In genomic region chr1:229507951-229508822, GRCh38 we compare ENCODE assay signal across 8 cellular contexts. TPM values are rescaled to one million over a fixed set of nuclear protein-coding genes. Genes with fewer than 3 reads are reported as not detected.
DNase-seq lines count a peak whose midpoint lies in the region; ATAC-seq and TF ChIP-seq lines count a peak whose summit lies in the region.

Gene NUP133 (minus strand): TSS chr1:229508341. CDS start chr1:229508249, 92 bp downstream.

- H3K4me1 ChIP-seq in SK-N-SH (ENCODE audit: control insufficient read depth in 1 of 2, insufficient read depth in 2 of 2, low read depth in 1 of 2, low read length in 1 of 2): peaks cover 9 to 19% of the 10 kb centered on the region in 2 experiments; a peak in 3 of 4 replicates
- peaks cover 21% of the 10 kb centered on the region for H3K4me1 ChIP-seq in suprapubic skin

- POLR2A ChIA-PET in SK-N-SH (lab: Yijun Ruan, JAX): interaction anchor here (1.0 to 1.9 kb wide), 4 partner anchors 26 to 249 kb away, joined by 3 to 8 read pairs (median 4); partner anchors contain the start of gene ABCB10

- peak; percentile 94 for ATAC-seq in HG02571 (IDR thresholded peaks at IDR 0.05; ENCODE audit: unreplicated experiment)

- no peaks in the 10 kb centered on the region for H3K9me3 ChIP-seq in SK-N-SH
- no peaks in the 10 kb centered on the region for H3K9me3 ChIP-seq in suprapubic skin

- H3F3A ChIP-seq in SK-N-SH (replicated peaks; ENCODE audit: insufficient read depth): peaks cover under 1% of the 10 kb centered on the region

- H3K27ac ChIP-seq in SK-N-SH (ENCODE audit: low read depth in 2 of 2, low read length in 1 of 2) (peak within 1 kb of the TSS; percentile 82 to 98), suprapubic skin (peak within 1 kb of the TSS; percentile 98)

- H3K36me3 ChIP-seq in SK-N-SH (replicated peaks in 1 of 2; ENCODE audit: control insufficient read depth in 1 of 2, insufficient read depth in 2 of 2, low read length in 1 of 2): peaks cover 15 to 20% of the 10 kb centered on the region in 2 experiments
- H3K36me3 ChIP-seq in suprapubic skin: peaks cover 9% of the 10 kb centered on the region

- peaks cover 46% of the 10 kb centered on the region for H3K79me2 ChIP-seq in SK-N-SH (ENCODE audit: insufficient read depth)

- H3K4me2 ChIP-seq in SK-N-SH: peak within 1 kb of the TSS; percentile 68

- no peak for TF ChIP-seq RAD21 in SK-N-SH (IDR thresholded peaks at IDR 0.05; ENCODE audit: low read length)

- peak within 1 kb of the TSS; percentile 96 for H2AFZ ChIP-seq in SK-N-SH (ENCODE audit: low read depth)

- H3K4me3 ChIP-seq in SK-N-SH (ENCODE audit: low read depth in 2 of 2, low read length in 1 of 2) (peak within 1 kb of the TSS; percentile 80 to 94), suprapubic skin (peak within 1 kb of the TSS; percentile 99)

- TF ChIP-seq CTCF in SK-N-SH (IDR thresholded peaks at IDR 0.05) (no peak), suprapubic skin (IDR thresholded peaks at IDR 0.05) (no peak)

- no peaks in the 10 kb centered on the region for H4K20me1 ChIP-seq in SK-N-SH (ENCODE audit: insufficient read depth)

- CTCF ChIA-PET in SK-N-SH (lab: Yijun Ruan, JAX): interaction anchor here (0.7 to 1.9 kb wide), 10 partner anchors 11 to 844 kb away, joined by 3 to 8 read pairs (median 4); partner anchors contain the start of gene ABCB10

- TF ChIP-seq EP300 in SK-N-SH (IDR thresholded peaks at IDR 0.05; ENCODE audit: borderline replicate concordance in 1 of 2, low read depth in 1 of 2, low read length in 1 of 2): no peak
- no peak for TF ChIP-seq EP300 in suprapubic skin (IDR thresholded peaks at IDR 0.05)

- TF ChIP-seq POLR2A in suprapubic skin (IDR thresholded peaks at IDR 0.05): peak; percentile 80 to 88

- 2% methylated on average over 38 of the region's 65 CpGs for WGBS in SK-N-SH (ENCODE audit: low lambda C conversion rate)
- whole genome bisulfite sequencing in suprapubic skin: under 1% methylated on average over 45 of the region's 65 CpGs

- no peaks in the 10 kb centered on the region for H3K9me2 ChIP-seq in SK-N-SH

- DNase-seq in GM04504 (ENCODE audit: low read depth) (peak; percentile 96), NCI-H1048 (lab: John Stamatoyannopoulos, UW) (peak; percentile 100), SK-N-SH (peak; percentile 95), germinal center (ENCODE audit: low spot score) (peak; percentile 94), nucleus accumbens (lab: John Stamatoyannopoulos, UW) (peak; percentile 36 to 99 (median 93)), suprapubic skin (ENCODE audit: low spot score in 2 of 2) (peak; percentile 100)
- DNase-seq in activated naive CD4-positive, alpha-beta T cell treated with anti-CD3 and anti-CD28 coated beads, Interleukin-2, amount 50 U/mL, for 16 hours: peak; percentile 99

- H3K27me3 ChIP-seq in SK-N-SH (ENCODE audit: insufficient read depth): no peaks in the 10 kb centered on the region
- H3K27me3 ChIP-seq in suprapubic skin: no peaks in the 10 kb centered on the region

- peak within 1 kb of the TSS; percentile 95 for H3K9ac ChIP-seq in SK-N-SH

TF ChIP-seq in SK-N-SH, 30 proteins besides CTCF, POLR2A, EP300 and RAD21 (continues in another document):
- TF ChIP-seq JUND (IDR thresholded peaks at IDR 0.05) (no peak), USF1 (IDR thresholded peaks at IDR 0.05; ENCODE audit: borderline replicate concordance, low read depth) (peak; percentile 31; the same call in 1 of the 2 replicates), ZBTB33 (IDR thresholded peaks at IDR 0.05; ENCODE audit: borderline replicate concordance, low read depth) (peak; percentile 94), MAX (IDR thresholded peaks at IDR 0.05; ENCODE audit: low read depth) (peak; percentile 32), GABPA (IDR thresholded peaks at IDR 0.05; ENCODE audit: low read depth) (no peak), USF2 (IDR thresholded peaks at IDR 0.05; ENCODE audit: borderline replicate concordance, low read depth, low read length) (no peak), GATA2 (CRISPR knock-in tag; IDR thresholded peaks at IDR 0.05) (no peak), IRF3 (IDR thresholded peaks at IDR 0.05; ENCODE audit: low read depth, low read length) (no peak), EZH2phosphoT487 (IDR thresholded peaks at IDR 0.05; ENCODE audit: borderline replicate concordance, low read depth) (no peak), RFX5 (IDR thresholded peaks at IDR 0.05; ENCODE audit: low read length) (peak; percentile 50; the same call in 1 of the 2 replicates), TAF1 (IDR thresholded peaks at IDR 0.05; ENCODE audit: borderline replicate concordance, low read depth, low read length) (peak; percentile 96), REST (IDR thresholded peaks at IDR 0.05; ENCODE audit: low read depth, low read length) (peak; percentile 46; the same call in 1 of the 2 replicates), NFIC (IDR thresholded peaks at IDR 0.05; ENCODE audit: borderline replicate concordance) (no peak), SIN3A (IDR thresholded peaks at IDR 0.05; ENCODE audit: borderline replicate concordance, low read depth, low read length) (peak; percentile 97; the same call in 1 of the 2 replicates), POLR2AphosphoS5 (IDR thresholded peaks at IDR 0.05; ENCODE audit: low read depth, low read length) (peak; percentile 99), SMC3 (IDR thresholded peaks at IDR 0.05; ENCODE audit: low read depth, low read length) (no peak), FOXM1 (IDR thresholded peaks at IDR 0.05; ENCODE audit: low read depth) (no peak)

RNA-seq across cellular contexts. Expression of gene NUP133, which starts in this region (rescaled TPM):
- polyA plus RNA-seq in SK-N-SH (2012; rRNA removed): 10.9 and 14.8 TPM in 2 replicates
- 14.1 and 14.4 TPM in 2 replicates for polyA plus RNA-seq in SK-N-SH (2012; cell fraction: cytosol; rRNA removed)
- polyA plus RNA-seq in SK-N-SH (2012; cell fraction: nucleus; rRNA removed): 8.5 and 17.0 TPM in 2 replicates
- 10 to 100 TPM; 26.6 to 58.1 (median 38.8) TPM for total RNA-seq in suprapubic skin

Comparison
In these comparisons a context has a peak if more than half of its experiments do, and no peak if none do; other contexts are left out.
1. Peak in every context shown above with its lines: DNase-seq, ATAC-seq, H3K4me3 ChIP-seq and H3K27ac ChIP-seq.